Comparison of ENCODE assay signal across 8 cellular contexts in the genomic region with DNA sequence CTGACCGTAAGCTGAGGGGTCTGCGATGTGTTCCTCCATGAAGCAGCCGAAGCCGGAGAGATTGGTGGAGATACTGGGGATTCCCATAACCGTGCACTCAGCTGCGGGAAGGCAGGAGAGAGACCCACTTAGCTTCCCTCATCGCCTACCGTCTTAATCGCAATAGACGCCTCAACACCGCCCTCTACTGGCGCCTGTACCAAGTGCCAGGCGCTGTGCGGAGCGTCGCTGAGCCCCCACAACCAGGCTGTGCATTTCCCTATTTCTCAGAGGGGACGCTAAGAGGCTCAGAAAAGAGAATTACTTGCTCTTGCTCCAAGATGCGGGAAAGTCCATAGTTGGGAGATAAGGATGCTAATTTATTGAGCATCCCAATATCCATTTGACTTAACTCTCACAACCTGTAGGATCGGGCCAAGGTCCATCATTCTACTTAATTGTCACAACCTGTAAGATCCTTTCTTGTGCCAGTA. TPM values are rescaled to one million over a fixed set of nuclear protein-coding genes. Genes with fewer than 3 reads are reported as not detected.
DNase-seq lines count a peak whose midpoint lies in the region; ATAC-seq and TF ChIP-seq lines count a peak whose summit lies in the region.

No MANE protein-coding gene starts in this region.

- peaks cover 17% of the 10 kb centered on the region for H3K4me1 Mint-ChIP-seq in activated naive CD4-positive, alpha-beta T cell treated with anti-CD3 and anti-CD28 coated beads, Interleukin-2, amount 50 U/mL, for 24 hours

- no peak overlapping the region for H3K4me3 Mint-ChIP-seq in activated naive CD4-positive, alpha-beta T cell treated with anti-CD3 and anti-CD28 coated beads, Interleukin-2, amount 50 U/mL, for 24 hours

- H3K9me3 Mint-ChIP-seq in activated naive CD4-positive, alpha-beta T cell treated with anti-CD3 and anti-CD28 coated beads, Interleukin-2, amount 50 U/mL, for 24 hours, result no peaks in the 10 kb centered on the region

- no peaks in the 10 kb centered on the region for H3K27me3 ChIP-seq in cardiac muscle cell

- no peaks in the 10 kb centered on the region for H3K27me3 Mint-ChIP-seq in activated naive CD4-positive, alpha-beta T cell treated with anti-CD3 and anti-CD28 coated beads, Interleukin-2, amount 50 U/mL, for 24 hours

- H3K27ac ChIP-seq in cardiac muscle cell, result no peak overlapping the region

- DNase-seq in DMS53 (lab: John Stamatoyannopoulos, UW), result peak; percentile 92
- no peak for DNase-seq in LNCaP clone FGC (ENCODE audit: low read depth)
- DNase-seq in cardiac muscle cell (ENCODE audit: low read depth in 1 of 2, low spot score in 1 of 2), result peak; percentile 87 to 94
- peak; percentile 90 for DNase-seq in retina
- DNase-seq in 8988T, result no peak

- H3K36me3 ChIP-seq in cardiac muscle cell, result peaks cover 51% of the 10 kb centered on the region

- peak overlapping the region; percentile 41 for H3K27ac Mint-ChIP-seq in activated naive CD4-positive, alpha-beta T cell treated with anti-CD3 and anti-CD28 coated beads, Interleukin-2, amount 50 U/mL, for 24 hours

- peaks cover 9% of the 10 kb centered on the region for H3K36me3 Mint-ChIP-seq in activated naive CD4-positive, alpha-beta T cell treated with anti-CD3 and anti-CD28 coated beads, Interleukin-2, amount 50 U/mL, for 24 hours

- H3K9me3 ChIP-seq in cardiac muscle cell (ENCODE audit: low read depth), result no peaks in the 10 kb centered on the region

- peak; percentile 85 for ATAC-seq in SK-N-SH treated with all-trans-retinoic acid at 6 μM for 48 hours
- ATAC-seq in GM18520 (IDR thresholded peaks at IDR 0.05; ENCODE audit: unreplicated experiment), result no peak

- peaks cover 3% of the 10 kb centered on the region for H3K4me1 ChIP-seq in cardiac muscle cell (ENCODE audit: low read depth)

- H3K4me3 ChIP-seq in LNCaP clone FGC (ENCODE audit: low read depth, low read length), result no peak overlapping the region
- H3K4me3 ChIP-seq in cardiac muscle cell, result no peak overlapping the region

- TF ChIP-seq CTCF in LNCaP clone FGC (IDR thresholded peaks at IDR 0.05; ENCODE audit: control insufficient read depth, extremely low read depth, insufficient read depth), result peak; percentile 64
- TF ChIP-seq CTCF in cardiac muscle cell (IDR thresholded peaks at IDR 0.05; ENCODE audit: low read depth, low read length), result peak; percentile 94

TF ChIP-seq in SK-N-SH treated with all-trans-retinoic acid at 6 μM for 48 hours, 23 proteins besides CTCF, POLR2A, EP300 and RAD21:
- TF ChIP-seq RARB (CRISPR knock-in tag; IDR thresholded peaks at IDR 0.05) (no peak), ZNF8 (CRISPR knock-in tag; IDR thresholded peaks at IDR 0.05) (no peak), GLIS3 (CRISPR knock-in tag; IDR thresholded peaks at IDR 0.05) (no peak), BACH2 (CRISPR knock-in tag; IDR thresholded peaks at IDR 0.05; ENCODE audit: borderline replicate concordance) (no peak), ARNTL (CRISPR knock-in tag; IDR thresholded peaks at IDR 0.05; ENCODE audit: borderline replicate concordance, low read depth) (no peak), ZNF70 (CRISPR knock-in tag; IDR thresholded peaks at IDR 0.05) (no peak), ESRRG (CRISPR knock-in tag; IDR thresholded peaks at IDR 0.05) (no peak), OSR1 (CRISPR knock-in tag; IDR thresholded peaks at IDR 0.05) (no peak), CSDC2 (CRISPR knock-in tag; IDR thresholded peaks at IDR 0.05) (no peak), ZFP3 (CRISPR knock-in tag; IDR thresholded peaks at IDR 0.05) (no peak), TCF4 (CRISPR knock-in tag; IDR thresholded peaks at IDR 0.05; ENCODE audit: borderline replicate concordance) (no peak), SNAI2 (CRISPR knock-in tag; IDR thresholded peaks at IDR 0.05) (no peak)
- TF ChIP-seq, protein P1, sequence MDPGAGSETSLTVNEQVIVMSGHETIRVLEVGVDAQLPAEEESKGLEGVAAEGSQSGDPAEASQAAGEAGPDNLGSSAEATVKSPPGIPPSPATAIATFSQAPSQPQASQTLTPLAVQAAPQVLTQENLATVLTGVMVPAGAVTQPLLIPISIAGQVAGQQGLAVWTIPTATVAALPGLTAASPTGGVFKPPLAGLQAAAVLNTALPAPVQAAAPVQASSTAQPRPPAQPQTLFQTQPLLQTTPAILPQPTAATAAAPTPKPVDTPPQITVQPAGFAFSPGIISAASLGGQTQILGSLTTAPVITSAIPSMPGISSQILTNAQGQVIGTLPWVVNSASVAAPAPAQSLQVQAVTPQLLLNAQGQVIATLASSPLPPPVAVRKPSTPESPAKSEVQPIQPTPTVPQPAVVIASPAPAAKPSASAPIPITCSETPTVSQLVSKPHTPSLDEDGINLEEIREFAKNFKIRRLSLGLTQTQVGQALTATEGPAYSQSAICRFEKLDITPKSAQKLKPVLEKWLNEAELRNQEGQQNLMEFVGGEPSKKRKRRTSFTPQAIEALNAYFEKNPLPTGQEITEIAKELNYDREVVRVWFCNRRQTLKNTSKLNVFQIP (CRISPR knock-in tag; IDR thresholded peaks at IDR 0.05; ENCODE audit: borderline replicate concordance, low read depth), result no peak
- TF ChIP-seq, protein P2, sequence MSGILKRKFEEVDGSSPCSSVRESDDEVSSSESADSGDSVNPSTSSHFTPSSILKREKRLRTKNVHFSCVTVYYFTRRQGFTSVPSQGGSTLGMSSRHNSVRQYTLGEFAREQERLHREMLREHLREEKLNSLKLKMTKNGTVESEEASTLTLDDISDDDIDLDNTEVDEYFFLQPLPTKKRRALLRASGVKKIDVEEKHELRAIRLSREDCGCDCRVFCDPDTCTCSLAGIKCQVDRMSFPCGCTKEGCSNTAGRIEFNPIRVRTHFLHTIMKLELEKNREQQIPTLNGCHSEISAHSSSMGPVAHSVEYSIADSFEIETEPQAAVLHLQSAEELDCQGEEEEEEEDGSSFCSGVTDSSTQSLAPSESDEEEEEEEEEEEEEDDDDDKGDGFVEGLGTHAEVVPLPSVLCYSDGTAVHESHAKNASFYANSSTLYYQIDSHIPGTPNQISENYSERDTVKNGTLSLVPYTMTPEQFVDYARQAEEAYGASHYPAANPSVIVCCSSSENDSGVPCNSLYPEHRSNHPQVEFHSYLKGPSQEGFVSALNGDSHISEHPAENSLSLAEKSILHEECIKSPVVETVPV (CRISPR knock-in tag; IDR thresholded peaks at IDR 0.05), result no peak
- TF ChIP-seq, protein P3, sequence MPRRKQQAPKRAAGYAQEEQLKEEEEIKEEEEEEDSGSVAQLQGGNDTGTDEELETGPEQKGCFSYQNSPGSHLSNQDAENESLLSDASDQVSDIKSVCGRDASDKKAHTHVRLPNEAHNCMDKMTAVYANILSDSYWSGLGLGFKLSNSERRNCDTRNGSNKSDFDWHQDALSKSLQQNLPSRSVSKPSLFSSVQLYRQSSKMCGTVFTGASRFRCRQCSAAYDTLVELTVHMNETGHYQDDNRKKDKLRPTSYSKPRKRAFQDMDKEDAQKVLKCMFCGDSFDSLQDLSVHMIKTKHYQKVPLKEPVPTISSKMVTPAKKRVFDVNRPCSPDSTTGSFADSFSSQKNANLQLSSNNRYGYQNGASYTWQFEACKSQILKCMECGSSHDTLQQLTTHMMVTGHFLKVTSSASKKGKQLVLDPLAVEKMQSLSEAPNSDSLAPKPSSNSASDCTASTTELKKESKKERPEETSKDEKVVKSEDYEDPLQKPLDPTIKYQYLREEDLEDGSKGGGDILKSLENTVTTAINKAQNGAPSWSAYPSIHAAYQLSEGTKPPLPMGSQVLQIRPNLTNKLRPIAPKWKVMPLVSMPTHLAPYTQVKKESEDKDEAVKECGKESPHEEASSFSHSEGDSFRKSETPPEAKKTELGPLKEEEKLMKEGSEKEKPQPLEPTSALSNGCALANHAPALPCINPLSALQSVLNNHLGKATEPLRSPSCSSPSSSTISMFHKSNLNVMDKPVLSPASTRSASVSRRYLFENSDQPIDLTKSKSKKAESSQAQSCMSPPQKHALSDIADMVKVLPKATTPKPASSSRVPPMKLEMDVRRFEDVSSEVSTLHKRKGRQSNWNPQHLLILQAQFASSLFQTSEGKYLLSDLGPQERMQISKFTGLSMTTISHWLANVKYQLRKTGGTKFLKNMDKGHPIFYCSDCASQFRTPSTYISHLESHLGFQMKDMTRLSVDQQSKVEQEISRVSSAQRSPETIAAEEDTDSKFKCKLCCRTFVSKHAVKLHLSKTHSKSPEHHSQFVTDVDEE (CRISPR knock-in tag; IDR thresholded peaks at IDR 0.05), result no peak

RNA-seq across cellular contexts. Expression of a gene that starts 5.8 kb away (rescaled TPM):
- total RNA-seq in cardiac muscle cell, result 760 and 891 TPM in 2 replicates
- 1,227 and 1,335 TPM in 2 replicates for polyA plus RNA-seq in cardiac muscle cell

RNA-seq across cellular contexts. Expression of a gene that starts 16.3 kb away (rescaled TPM):
- 64.2 and 126 TPM in 2 replicates for total RNA-seq in cardiac muscle cell
- 68.7 and 95.2 TPM in 2 replicates for polyA plus RNA-seq in cardiac muscle cell

RNA-seq across cellular contexts. Expression of a gene that starts 22.1 kb away (rescaled TPM):
- total RNA-seq in cardiac muscle cell, result 155 and 165 TPM in 2 replicates
- polyA plus RNA-seq in cardiac muscle cell, result 175 and 195 TPM in 2 replicates

RNA-seq across cellular contexts. Expression of a gene that starts 22.7 kb away (rescaled TPM):
- 240 and 294 TPM in 2 replicates for total RNA-seq in cardiac muscle cell
- 128 and 167 TPM in 2 replicates for polyA plus RNA-seq in cardiac muscle cell

RNA-seq across cellular contexts. Expression of a gene that starts 37.5 kb away (rescaled TPM):
- total RNA-seq in cardiac muscle cell, result 2.2 and 4.8 TPM in 2 replicates
- 7.0 and 10.2 TPM in 2 replicates for polyA plus RNA-seq in cardiac muscle cell

Comparison
In these comparisons a context has a peak if more than half of its experiments do, and no peak if none do; other contexts are left out.
1. DNase-seq: peak in DMS53 (single experiment), cardiac muscle cell (2 of 2) and retina (single experiment); none in LNCaP clone FGC (single experiment) and 8988T (single experiment).